Comparison of ENCODE assay signal across 22 cellular contexts in the genomic region with DNA sequence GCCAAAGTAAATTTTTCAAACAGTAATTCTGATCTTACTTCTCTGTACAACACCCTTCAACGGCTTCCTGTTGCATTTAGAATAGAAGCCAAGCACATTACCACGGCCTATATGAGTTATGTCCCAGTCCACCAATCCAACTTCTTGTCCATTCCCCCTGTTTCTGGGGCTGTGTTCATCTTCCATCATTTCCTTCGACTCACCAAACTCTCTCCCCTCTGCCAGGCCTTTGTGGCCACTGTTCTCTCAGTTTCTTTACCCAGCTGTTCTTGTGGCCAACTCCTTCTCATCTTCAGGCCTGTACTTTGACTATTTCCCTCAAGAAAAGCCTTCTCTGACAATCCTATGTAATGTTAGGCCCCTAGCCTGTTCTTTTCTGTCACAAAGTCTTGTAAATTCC.
"Had no signal": no experiment of that assay in that cellular context is flagged by ENCODE, and none has a peak within 500 bp of the region (broad histone marks: within the 10 kb centered on the region; RNA-seq: fewer than 3 reads in every experiment).

No MANE protein-coding gene starts in this region.

- H3K4me3 ChIP-seq: dorsolateral prefrontal cortex, psoas muscle, suprapubic skin, transverse colon, vagina had no signal

- H3K4me1 Mint-ChIP-seq: memory B cell had no signal

- H3K27me3 Mint-ChIP-seq: activated CD8-positive, alpha-beta memory T cell treated with anti-CD3 and anti-CD28 coated beads, Interleukin-2, amount 10 ng/mL, durations not matched to agents 7 days and 5 days; activated naive CD4-positive, alpha-beta T cell treated with anti-CD3 and anti-CD28 coated beads, Interleukin-2, amount 50 U/mL, for 24 hours; memory B cell; naive thymus-derived CD8-positive, alpha-beta T cell; stimulated activated naive CD8-positive, alpha-beta T cell treated with anti-CD3 and anti-CD28 coated beads, Interleukin-15, Interleukin-2, amounts not matched to agents 100 ng/mL and 50 ng/mL, for 24 hours; T-cell had no signal

- DNase-seq: activated CD4-positive, alpha-beta T cell treated with anti-CD3 and anti-CD28 coated beads, Interleukin-2, amount 50 U/mL, for 4 hours; activated CD8-positive, alpha-beta memory T cell treated with anti-CD3 and anti-CD28 coated beads, Interleukin-2, amount 10 ng/mL, durations not matched to agents 7 days and 5 days; activated T-cell treated with anti-CD3 and anti-CD28 coated beads, Interleukin-2, amount 50 U/mL, for 1 hour; amniotic stem cell; brain microvascular endothelial cell; central memory CD4-positive, alpha-beta T cell; dorsolateral prefrontal cortex; foreskin fibroblast; naive thymus-derived CD8-positive, alpha-beta T cell; psoas muscle; right cardiac atrium; small intestine; stimulated activated CD4-positive, alpha-beta T cell treated with anti-CD3 and anti-CD28 coated beads, Interleukin-15, amount 100 ng/mL, for 24 hours; stimulated activated CD4-positive, alpha-beta T cell treated with anti-CD3 and anti-CD28 coated beads, Interleukin-2, amount 100 ng/mL, for 48 hours; T-cell; T-helper 9 cell; transverse colon had no signal

- H3K27ac ChIP-seq: brain microvascular endothelial cell, dorsolateral prefrontal cortex, psoas muscle, suprapubic skin, transverse colon, vagina had no signal

- H3K4me3 Mint-ChIP-seq: activated CD8-positive, alpha-beta memory T cell treated with anti-CD3 and anti-CD28 coated beads, Interleukin-2, amount 10 ng/mL, durations not matched to agents 7 days and 5 days; activated naive CD4-positive, alpha-beta T cell treated with anti-CD3 and anti-CD28 coated beads, Interleukin-2, amount 50 U/mL, for 24 hours; memory B cell; naive thymus-derived CD8-positive, alpha-beta T cell; stimulated activated naive CD8-positive, alpha-beta T cell treated with anti-CD3 and anti-CD28 coated beads, Interleukin-15, Interleukin-2, amounts not matched to agents 100 ng/mL and 50 ng/mL, for 24 hours; T-cell had no signal

- H3K36me3 ChIP-seq: brain microvascular endothelial cell, suprapubic skin, transverse colon, vagina had no signal

- H3K27ac Mint-ChIP-seq: activated CD8-positive, alpha-beta memory T cell treated with anti-CD3 and anti-CD28 coated beads, Interleukin-2, amount 10 ng/mL, durations not matched to agents 7 days and 5 days; activated naive CD4-positive, alpha-beta T cell treated with anti-CD3 and anti-CD28 coated beads, Interleukin-2, amount 50 U/mL, for 24 hours; memory B cell; naive thymus-derived CD8-positive, alpha-beta T cell; stimulated activated naive CD8-positive, alpha-beta T cell treated with anti-CD3 and anti-CD28 coated beads, Interleukin-15, Interleukin-2, amounts not matched to agents 100 ng/mL and 50 ng/mL, for 24 hours; T-cell had no signal

- H3K4me1 ChIP-seq: psoas muscle, suprapubic skin, transverse colon, vagina had no signal

- H3K9me3 Mint-ChIP-seq: activated naive CD4-positive, alpha-beta T cell treated with anti-CD3 and anti-CD28 coated beads, Interleukin-2, amount 50 U/mL, for 24 hours; memory B cell; naive thymus-derived CD8-positive, alpha-beta T cell; stimulated activated naive CD8-positive, alpha-beta T cell treated with anti-CD3 and anti-CD28 coated beads, Interleukin-15, Interleukin-2, amounts not matched to agents 100 ng/mL and 50 ng/mL, for 24 hours; T-cell had no signal

- H3K9me3 ChIP-seq: psoas muscle, suprapubic skin, transverse colon, vagina had no signal

- ATAC-seq: activated CD8-positive, alpha-beta memory T cell treated with anti-CD3 and anti-CD28 coated beads, Interleukin-2, amount 10 ng/mL, durations not matched to agents 7 days and 5 days; naive thymus-derived CD8-positive, alpha-beta T cell; psoas muscle; right cardiac atrium; T-cell had no signal

- H3K27me3 ChIP-seq: brain microvascular endothelial cell, dorsolateral prefrontal cortex, suprapubic skin, transverse colon, vagina had no signal
